Comparison of ENCODE assay signal across 18 cellular contexts in genomic region chr4:79585834-79586233, GRCh38.
DNase-seq lines count a peak whose midpoint lies in the region; ATAC-seq and TF ChIP-seq lines count a peak whose summit lies in the region.
"Had no signal": no experiment of that assay in that cellular context is flagged by ENCODE, and none has a peak within 500 bp of the region (broad histone marks: within the 10 kb centered on the region; RNA-seq: fewer than 3 reads in every experiment).

No MANE protein-coding gene starts in this region.

- H3K36me3 ChIP-seq in GM23338 (ENCODE audit: insufficient read depth) (no peaks in the 10 kb centered on the region), gastrocnemius medialis (no peaks in the 10 kb centered on the region), mucosa of descending colon (ENCODE audit: low read depth) (no peaks in the 10 kb centered on the region)
- H3K36me3 ChIP-seq: BE2C, HAP-1 had no signal

- H3K27ac Mint-ChIP-seq in GM23338, result no peak overlapping the region

- TF ChIP-seq CTCF in GM23338 (conservative IDR thresholded peaks at IDR 0.05; ENCODE audit: low read depth in 2 of 2) (no peak), coronary artery (IDR thresholded peaks at IDR 0.05) (no peak), gastrocnemius medialis (IDR thresholded peaks at IDR 0.05 in 4 of 5, conservative IDR thresholded peaks at IDR 0.05 in 1 of 5) (no peak), mucosa of descending colon (IDR thresholded peaks at IDR 0.05) (no peak)

- peaks cover 8% of the 10 kb centered on the region; the same call in 1 of the 3 replicates for H3K9me3 Mint-ChIP-seq in GM23338

- no peaks in the 10 kb centered on the region for H3K9me3 ChIP-seq in gastrocnemius medialis
- no peaks in the 10 kb centered on the region for H3K9me3 ChIP-seq in mucosa of descending colon
- H3K9me3 ChIP-seq: BE2C, HAP-1 had no signal

- H3K27ac ChIP-seq in GM23338 (ENCODE audit: low read depth) (no peak overlapping the region), coronary artery (peak overlapping the region; percentile 72 to 83), gastrocnemius medialis (peak overlapping the region; percentile 57 to 70 (median 62))

- no peaks in the 10 kb centered on the region for H4K20me1 ChIP-seq in GM23338 (replicated peaks; ENCODE audit: insufficient read depth)

- H3K4me1 ChIP-seq in GM23338 (ENCODE audit: insufficient read depth) (no peaks in the 10 kb centered on the region), gastrocnemius medialis (peaks cover 0 to 6% of the 10 kb centered on the region in 2 donors), mucosa of descending colon (ENCODE audit: low read depth) (no peaks in the 10 kb centered on the region)
- H3K4me1 ChIP-seq: BE2C, HAP-1 had no signal

- H3K4me3 ChIP-seq in GM23338 (no peak overlapping the region), coronary artery (no peak overlapping the region), gastrocnemius medialis (no peak overlapping the region), mucosa of descending colon (no peak overlapping the region)
- H3K4me3 ChIP-seq: GM12878, HAP-1 had no signal

- H3K4me1 Mint-ChIP-seq in GM23338, result peaks cover 10% of the 10 kb centered on the region

- in situ Hi-C loops in gastrocnemius medialis (cut with MboI; ENCODE audit: low sequenced_read_pairs in 4 of 4), result no loop called here

- H3K36me3 Mint-ChIP-seq in GM23338 (ENCODE audit: low read depth), result peaks cover 16% of the 10 kb centered on the region; the same call in 2 of the 3 replicates

- intact Hi-C loops in gastrocnemius medialis (cut with DNase I; ENCODE audit: low total_unique reads), result no loop called here
- intact Hi-C loops in mucosa of descending colon (cut with DNase I, micrococcal nuclease), result no loop called here

- H2AFZ ChIP-seq in GM23338, result no peak overlapping the region

- peak; percentile 82 for ATAC-seq in GM23338
- peak in 1 of 2 donors; percentile 47 for ATAC-seq in gastrocnemius medialis
- ATAC-seq in mucosa of descending colon, result no peak
- ATAC-seq: GM12878 had no signal

- H3F3A ChIP-seq in GM23338 (replicated peaks; ENCODE audit: low read depth), result no peaks in the 10 kb centered on the region

- DNase-seq in GM23338 (ENCODE audit: low spot score) (peak; percentile 66), coronary artery (ENCODE audit: low spot score) (no peak), iPS DF 4.7 (ENCODE audit: extremely low read depth, low spot score) (peak; percentile 80), gastrocnemius medialis (no peak), NCI-H1092 (lab: John Stamatoyannopoulos, UW) (no peak), AG08395 (ENCODE audit: low spot score) (no peak), mucosa of descending colon (no peak)
- DNase-seq: BE2C, DMS79, KG1, NCI-H1105 treated with DMSO at 0.1 percent for 48 hours, NCI-H2081, NCI-H2171 treated with DMSO at 0.1 percent for 48 hours, NCI-H446 treated with DMSO at 0.1 percent for 48 hours, NCI-H526 treated with DMSO at 0.1 percent for 48 hours, SW 1271 had no signal

- no peaks in the 10 kb centered on the region for H3K79me2 ChIP-seq in GM23338 (replicated peaks; ENCODE audit: insufficient read depth)

- H3K27me3 ChIP-seq in GM23338 (ENCODE audit: insufficient read depth), result no peaks in the 10 kb centered on the region
- no peaks in the 10 kb centered on the region for H3K27me3 ChIP-seq in gastrocnemius medialis
- H3K27me3 ChIP-seq: BE2C had no signal

- no peak for TF ChIP-seq POLR2A in gastrocnemius medialis (IDR thresholded peaks at IDR 0.05)

- no peak overlapping the region for H3K4me3 Mint-ChIP-seq in GM23338

- no peaks in the 10 kb centered on the region for H3K27me3 Mint-ChIP-seq in GM23338 (ENCODE audit: insufficient read depth, low read depth, poor library complexity)

- H3K9me2 ChIP-seq in GM23338 (ENCODE audit: insufficient read depth), result no peaks in the 10 kb centered on the region

- no peak overlapping the region for H3K4me2 ChIP-seq in GM23338

TF ChIP-seq in GM23338, 12 proteins besides CTCF, POLR2A, EP300 and RAD21:
- TF ChIP-seq POLR2AphosphoS5 (IDR thresholded peaks at IDR 0.05; ENCODE audit: low read depth) (no peak), ZNF331 (CRISPR knock-in tag; IDR thresholded peaks at IDR 0.05; ENCODE audit: low read depth) (no peak), JUNB (IDR thresholded peaks at IDR 0.05; ENCODE audit: unreplicated experiment) (no peak), ETS1 (IDR thresholded peaks at IDR 0.05) (no peak), ZNF462 (CRISPR knock-in tag; IDR thresholded peaks at IDR 0.05) (peak; percentile 95)

Comparison
In these comparisons a context has a peak if more than half of its experiments do, and no peak if none do; other contexts are left out.
1. DNase-seq: peak in GM23338 (single experiment) and iPS DF 4.7 (single experiment); none in coronary artery (single experiment), gastrocnemius medialis (0 of 2), NCI-H1092 (single experiment), AG08395 (single experiment) and mucosa of descending colon (0 of 3).